In the genomic region with DNA sequence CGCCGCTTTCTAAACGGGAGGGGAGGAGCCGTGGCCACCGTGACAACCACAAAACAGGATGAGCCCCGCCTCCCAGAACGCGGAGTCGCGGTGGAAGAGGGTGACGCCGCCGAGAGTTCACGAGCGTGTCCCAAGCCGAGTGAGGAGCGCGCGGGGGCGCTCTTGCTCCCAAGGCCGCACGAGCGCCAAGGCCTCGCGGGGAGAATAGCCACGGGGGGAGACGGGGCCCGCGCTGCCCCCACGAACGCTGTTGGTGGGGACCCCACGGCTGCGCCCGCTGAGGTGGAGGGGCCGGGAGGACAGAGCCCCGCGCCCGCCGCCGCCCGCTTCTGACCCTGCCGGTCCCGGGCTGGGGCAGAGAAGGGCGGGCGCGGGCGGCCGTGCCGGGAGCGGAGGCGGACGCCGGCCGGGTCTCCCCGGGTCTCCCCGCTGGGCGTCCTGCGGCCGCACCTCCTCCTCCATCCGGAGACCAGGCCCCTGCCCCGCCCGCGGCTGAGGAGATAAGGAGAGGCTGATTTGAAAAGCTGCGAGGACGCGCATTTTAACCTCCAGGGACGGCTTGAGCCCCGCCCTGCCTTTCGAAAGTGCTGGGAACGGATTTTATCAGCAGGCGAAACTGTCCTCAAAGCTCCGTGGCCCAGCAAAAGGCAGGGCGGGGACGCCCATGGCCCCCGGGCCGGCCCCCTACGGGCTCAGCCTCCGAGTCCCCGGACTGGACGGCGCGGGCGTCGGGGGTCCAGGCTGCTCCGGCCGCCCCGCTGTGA, we compare ENCODE assay signal across 9 cellular contexts. TPM values are rescaled to one million over a fixed set of nuclear protein-coding genes. Genes with fewer than 3 reads are reported as not detected.
DNase-seq lines count a peak whose midpoint lies in the region; ATAC-seq, FAIRE-seq and TF ChIP-seq lines count a peak whose summit lies in the region.
"Had no signal": no experiment of that assay in that cellular context is flagged by ENCODE, and none has a peak within 500 bp of the region (broad histone marks: within the 10 kb centered on the region; RNA-seq: fewer than 3 reads in every experiment).

No MANE protein-coding gene starts in this region.

- H3K56ac ChIP-seq in H9 (ENCODE audit: insufficient read length, low read depth, low read length) = no peak overlapping the region

- no peak overlapping the region for H2AFZ ChIP-seq in H9 (ENCODE audit: low read length)

- H4K20me1 ChIP-seq in H9 (ENCODE audit: control insufficient read depth, insufficient read depth, insufficient read length) = no peaks in the 10 kb centered on the region

- CTCF ChIA-PET in A549 (lab: Yijun Ruan, JAX) = interaction anchor here (0.8 to 7.7 kb wide), 14 partner anchors 9 to 521 kb away, joined by 3 to 47 read pairs (median 5); no protein-coding TSS in a partner anchor

- intact Hi-C loops in body of pancreas (cut with DNase I) = no loop called here

- peak overlapping the region; percentile 63 for H3K4me3 ChIP-seq in A549
- peak overlapping the region in 1 of 2 donors; percentile 11 for H3K4me3 ChIP-seq in body of pancreas
- H3K4me3 ChIP-seq in iPS-18c (ENCODE audit: insufficient read depth, low read depth, low read length) = peak overlapping the region; percentile 50
- H3K4me3 ChIP-seq in skeletal muscle tissue (ENCODE audit: low read length in 3 of 3) = peak overlapping the region in 2 of 3 donors; percentile 51 to 61

- no peak overlapping the region for H3K27ac Mint-ChIP-seq in H9

- H3K27ac ChIP-seq in A549 = peak overlapping the region; percentile 89 to 92
- no peak overlapping the region for H3K27ac ChIP-seq in H9 (ENCODE audit: insufficient read length, low read depth, low read length)
- peak overlapping the region; percentile 10 to 74 (median 64) for H3K27ac ChIP-seq in body of pancreas
- peak overlapping the region; percentile 7 for H3K27ac ChIP-seq in skeletal muscle tissue (ENCODE audit: low read depth, low read length)

- H3K79me1 ChIP-seq in H9 (ENCODE audit: insufficient read depth, low read depth, low read length, poor library complexity, severe bottlenecking) = no peaks in the 10 kb centered on the region

- H3K36me3 ChIP-seq in body of pancreas (replicated peaks in 1 of 2; ENCODE audit: insufficient read depth in 1 of 2, low read depth in 2 of 2) = no peaks in the 10 kb centered on the region
- H3K36me3 ChIP-seq in skeletal muscle tissue (ENCODE audit: control insufficient read depth in 3 of 3, insufficient read depth in 3 of 3, low read length in 3 of 3) = no peaks in the 10 kb centered on the region

- H3K79me2 ChIP-seq in H9 (ENCODE audit: insufficient read depth, low read length) = no peaks in the 10 kb centered on the region

- H3K27me3 Mint-ChIP-seq in H9 (ENCODE audit: low read depth) = peaks cover 72% of the 10 kb centered on the region

- FAIRE-seq in A549 (lab: Jason Lieb, UNC) = no peak
- FAIRE-seq: GM18507 had no signal

- WGBS in A549 (ENCODE audit: missing lambda C conversion rate) = 7% methylated on average over 14 of the region's 87 CpGs
- WGBS in H9 (ENCODE audit: extremely low coverage, insufficient read length, low lambda C conversion rate) = no CpG with 5 or more reads among the region's 87 CpGs
- WGBS in body of pancreas, 2 donors = 1% methylated on average over 17 to 67 of the region's 87 CpGs

- H2AK5ac ChIP-seq in H9 (ENCODE audit: insufficient read length, low read length) = no peak overlapping the region

- H2BK120ac ChIP-seq in H9 (ENCODE audit: low read depth, low read length, poor library complexity, severe bottlenecking) = no peak overlapping the region

- POLR2A ChIA-PET in A549 (lab: Yijun Ruan, JAX) = no interaction called here

- TF ChIP-seq CTCF in A549 (IDR thresholded peaks at IDR 0.05) (peak; percentile 79), H9 (conservative IDR thresholded peaks at IDR 0.05) (peak; percentile 30; the same call in 1 of the 3 replicates), body of pancreas (IDR thresholded peaks at IDR 0.05) (peak in 5 of 7 experiments; percentile 13 to 39 (median 23))

- peak; percentile 35 to 59 for TF ChIP-seq RAD21 in A549 (conservative IDR thresholded peaks at IDR 0.05 in 1 of 2, IDR thresholded peaks at IDR 0.05 in 1 of 2)

- H3K9me3 ChIP-seq in A549 (no peaks in the 10 kb centered on the region), H9 (ENCODE audit: control insufficient read depth, low read depth, low read length) (no peaks in the 10 kb centered on the region), body of pancreas (no peaks in the 10 kb centered on the region), iPS-18c (ENCODE audit: control insufficient read depth, insufficient read depth, low read length) (peaks cover 2% of the 10 kb centered on the region), skeletal muscle tissue (ENCODE audit: control insufficient read depth in 3 of 3, low read length in 3 of 3) (no peaks in the 10 kb centered on the region)

- no peak overlapping the region for H3K9ac ChIP-seq in H9 (ENCODE audit: extremely low read depth, insufficient read length, low read length)
- peak overlapping the region in 2 of 3 donors; percentile 50 to 60 for H3K9ac ChIP-seq in skeletal muscle tissue (ENCODE audit: low read depth in 1 of 3, low read length in 3 of 3)

- no peak overlapping the region for H3K4ac ChIP-seq in H9 (ENCODE audit: low read depth, low read length)

- H3K9me3 Mint-ChIP-seq in H9 = no peaks in the 10 kb centered on the region

- H3T11ph ChIP-seq in H9 (ENCODE audit: low read length) = no peak overlapping the region

- no peak overlapping the region for H3K23ac ChIP-seq in H9 (ENCODE audit: insufficient read length, low read depth, low read length)

- peak; percentile 60 to 79 for ATAC-seq in A549
- ATAC-seq in body of pancreas = peak; percentile 68

- no peak overlapping the region for H2BK15ac ChIP-seq in H9 (ENCODE audit: low read depth, low read length)

- DNase-seq in A549 (ENCODE audit: low read depth in 1 of 2, low spot score in 1 of 2) (peak; percentile 61 to 76), H9 (no peak), SW480 (ENCODE audit: low spot score) (peak; percentile 88), body of pancreas (peak; percentile 59 to 75 (median 66)), NCI-H510A treated with DMSO at 0.1 percent for 48 hours (lab: John Stamatoyannopoulos, UW) (no peak), NCI-H2107 (lab: John Stamatoyannopoulos, UW) (no peak)

- no peak overlapping the region for H4K91ac ChIP-seq in H9 (ENCODE audit: insufficient read length, low read depth, low read length)

- H3K27me3 ChIP-seq in H9 (ENCODE audit: insufficient read depth, low read length) (peaks cover 18% of the 10 kb centered on the region; the same call in 1 of the 2 replicates), body of pancreas (peaks cover 0 to 7% of the 10 kb centered on the region in 2 donors), skeletal muscle tissue (ENCODE audit: control insufficient read depth in 3 of 3, insufficient read depth in 3 of 3, low read length in 3 of 3) (peaks cover 53 to 58% (median 58%) of the 10 kb centered on the region in 3 donors)

- H4K5ac ChIP-seq in H9 (ENCODE audit: insufficient read length, low read depth, low read length) = no peak overlapping the region

- no peaks in the 10 kb centered on the region; a peak in 1 of 7 replicates for H3K36me3 Mint-ChIP-seq in H9 (ENCODE audit: insufficient read depth in 1 of 3, low read depth in 3 of 3)

- peaks cover 13% of the 10 kb centered on the region for H3K23me2 ChIP-seq in H9 (ENCODE audit: insufficient read length, low read depth, low read length, poor library complexity, severe bottlenecking)

- H4K8ac ChIP-seq in H9 (replicated peaks; ENCODE audit: insufficient read length, low read depth, low read length) = no peak overlapping the region

- peaks cover 17% of the 10 kb centered on the region for H3K4me1 ChIP-seq in A549
- H3K4me1 ChIP-seq in H9 (ENCODE audit: insufficient read depth, low read length) = no peaks in the 10 kb centered on the region
- H3K4me1 ChIP-seq in body of pancreas = peaks cover 34% of the 10 kb centered on the region
- H3K4me1 ChIP-seq in skeletal muscle tissue (ENCODE audit: control insufficient read depth in 3 of 3, insufficient read depth in 3 of 3, low read length in 3 of 3) = peaks cover 14 to 21% (median 15%) of the 10 kb centered on the region in 3 donors

- peak overlapping the region; percentile 57 to 77 for H3K4me3 Mint-ChIP-seq in H9

- peaks cover 13 to 18% of the 10 kb centered on the region in 2 experiments for H3K4me1 Mint-ChIP-seq in H9

- H3K14ac ChIP-seq in H9 (ENCODE audit: insufficient read depth, low read length) = peak overlapping the region; percentile 17; the same call in 1 of the 2 replicates

- no peak overlapping the region for H2BK12ac ChIP-seq in H9 (ENCODE audit: insufficient read length, low read depth, low read length)

- H3K4me2 ChIP-seq in A549 (peak overlapping the region; percentile 85), H9 (ENCODE audit: insufficient read depth, insufficient read length, low read length) (peak overlapping the region; percentile 36)

- TF ChIP-seq POLR2A in A549 (IDR thresholded peaks at IDR 0.05; ENCODE audit: low read length) (peak; percentile 38; the same call in 1 of the 2 replicates), body of pancreas (IDR thresholded peaks at IDR 0.05) (peak in 1 of 3 donors; percentile 31)

- no peak overlapping the region for H3K18ac ChIP-seq in H9 (ENCODE audit: insufficient read length, low read depth, low read length)

- no peak overlapping the region for H2BK5ac ChIP-seq in H9 (ENCODE audit: insufficient read length, low read length)

- no peak for TF ChIP-seq EP300 in A549 (IDR thresholded peaks at IDR 0.05)

- H2BK20ac ChIP-seq in H9 (ENCODE audit: low read depth, low read length, poor library complexity, severe bottlenecking) = no peak overlapping the region

TF ChIP-seq in A549, 52 proteins besides CTCF, POLR2A, EP300 and RAD21 (continues in another document):
- TF ChIP-seq, protein P1, sequence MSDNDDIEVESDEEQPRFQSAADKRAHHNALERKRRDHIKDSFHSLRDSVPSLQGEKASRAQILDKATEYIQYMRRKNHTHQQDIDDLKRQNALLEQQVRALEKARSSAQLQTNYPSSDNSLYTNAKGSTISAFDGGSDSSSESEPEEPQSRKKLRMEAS (IDR thresholded peaks at IDR 0.05) = peak; percentile 87

RNA-seq across cellular contexts. Expression of gene NKD2, which starts 3.8 kb away (rescaled TPM):
- polyA plus RNA-seq in A549 (2011; rRNA removed) (1.2 and 1.8 TPM in 2 replicates), A549 (2017; fragmentation: RNase III; extraction: RNeasy Plus Mini Kit Qiagen cat#74134 plus additional on column Dnase treatment) (4.2 to 5.3 TPM (median 4.4 TPM) in 3 replicates)
- polyA plus RNA-seq in A549 (2012; cell fraction: cytosol; rRNA removed) = 4.3 and 5.6 TPM in 2 replicates
- 17.3 and 32.0 TPM in 2 replicates for polyA plus RNA-seq in A549 (2012; cell fraction: nucleus; rRNA removed)
- 2.8 and 5.3 TPM in 2 replicates for polyA minus RNA-seq in A549 (2011; rRNA and poly(A)+ RNA removed)
- total RNA-seq in H9 (2021) (7.3 and 7.7 TPM in 2 replicates), body of pancreas (10 to 100 TPM in 1 of 2 donors, 1 to 10 TPM in 1; 4.2 to 12.2 TPM), skeletal muscle tissue (1.6 TPM)

Comparison
In these comparisons a context has a peak if more than half of its experiments do, and no peak if none do; other contexts are left out.
1. DNase-seq: peak in A549 (2 of 2), SW480 (single experiment) and body of pancreas (4 of 4); none in H9 (single experiment), NCI-H510A treated with DMSO at 0.1 percent for 48 hours (single experiment) and NCI-H2107 (single experiment).
2. CTCF ChIP-seq: peak in every context shown above with its lines; median percentile 79 in A549; 30 in H9; 23 in body of pancreas.